8 cellular contexts compared by ENCODE assay signal in genomic region chr3:117407317-117407716, GRCh38.
DNase-seq lines count a peak whose midpoint lies in the region; ATAC-seq and TF ChIP-seq lines count a peak whose summit lies in the region.
"Had no signal": no experiment of that assay in that cellular context is flagged by ENCODE, and none has a peak within 500 bp of the region (broad histone marks: within the 10 kb centered on the region; RNA-seq: fewer than 3 reads in every experiment).

No MANE protein-coding gene starts in this region.

- no TSS peak for BruUV-seq in PC-3 (replicated peaks; lab: Mats Ljungman, UMichigan)

- H3K4me3 ChIP-seq in PC-3 (ENCODE audit: low read length) (no peak overlapping the region), mucosa of descending colon (no peak overlapping the region), upper lobe of left lung (no peak overlapping the region)

- no peak for TF ChIP-seq POLR2A in upper lobe of left lung (IDR thresholded peaks at IDR 0.05)

- H3K9me3 ChIP-seq in PC-3 (ENCODE audit: low read length) = peaks cover 30% of the 10 kb centered on the region; the same call in 1 of the 2 replicates
- no peaks in the 10 kb centered on the region for H3K9me3 ChIP-seq in mucosa of descending colon
- H3K9me3 ChIP-seq in upper lobe of left lung = no peaks in the 10 kb centered on the region

- POLR2A ChIA-PET in PC-3 (lab: Charles Lee; ENCODE audit: unreplicated experiment) = no interaction called here

- CTCF ChIA-PET in PC-3 (lab: Charles Lee) = no interaction called here

- peak; percentile 32 for DNase-seq in PC-3
- peak in 1 of 3 donors; percentile 40 for DNase-seq in mucosa of descending colon
- DNase-seq in NCI-H2029 treated with DMSO at 0.1 percent for 48 hours (lab: John Stamatoyannopoulos, UW) = no peak
- no peak for DNase-seq in Right ventricle myocardium inferior (ENCODE audit: missing footprints)
- DNase-seq in upper lobe of left lung = no peak
- DNase-seq: activated B cell treated with CpG ODN at 0.5 μM for 24 hours had no signal

- no peaks in the 10 kb centered on the region for H3F3A ChIP-seq in PC-3 (ENCODE audit: low read length, unreplicated experiment)

- no peaks in the 10 kb centered on the region for H3K27me3 ChIP-seq in PC-3 (ENCODE audit: low read length)
- H3K27me3 ChIP-seq in upper lobe of left lung = no peaks in the 10 kb centered on the region

- H3K36me3 ChIP-seq in PC-3 (ENCODE audit: low read depth, low read length) (no peaks in the 10 kb centered on the region), mucosa of descending colon (ENCODE audit: low read depth) (no peaks in the 10 kb centered on the region), upper lobe of left lung (no peaks in the 10 kb centered on the region)

- H3K9me2 ChIP-seq in PC-3 (replicated peaks; ENCODE audit: low read length) = no peaks in the 10 kb centered on the region

- intact Hi-C loops in PC-3 (cut with micrococcal nuclease) (no loop called here), mucosa of descending colon (cut with DNase I, micrococcal nuclease) (loop anchor here in 1 of 2 donors (10.0 kb wide), 1 partner anchor 117 kb away; no protein-coding TSS in a partner anchor), Right ventricle myocardium inferior (cut with DNase I) (no loop called here)

- H3K4me1 ChIP-seq in PC-3 (ENCODE audit: insufficient read depth, low read length) = no peaks in the 10 kb centered on the region
- no peaks in the 10 kb centered on the region for H3K4me1 ChIP-seq in mucosa of descending colon (ENCODE audit: low read depth)
- H3K4me1 ChIP-seq in upper lobe of left lung = no peaks in the 10 kb centered on the region

- ATAC-seq in GM18517 (IDR thresholded peaks at IDR 0.05; ENCODE audit: unreplicated experiment) (peak; percentile 81), HG02885 (IDR thresholded peaks at IDR 0.05; ENCODE audit: poor library complexity, unreplicated experiment) (peak; percentile 83), PC-3 (no peak), mucosa of descending colon (peak; percentile 57), Right ventricle myocardium inferior (no peak), upper lobe of left lung (ENCODE audit: low FRiP score in 2 of 2) (no peak)

- H3K4me2 ChIP-seq in PC-3 (ENCODE audit: low read length) = no peak overlapping the region

- TF ChIP-seq CTCF in PC-3 (conservative IDR thresholded peaks at IDR 0.05; ENCODE audit: low read depth, low read length) (peak; percentile 46; the same call in 1 of the 2 replicates), mucosa of descending colon (IDR thresholded peaks at IDR 0.05) (no peak), upper lobe of left lung (IDR thresholded peaks at IDR 0.05) (no peak)

- H4K20me1 ChIP-seq in PC-3 (ENCODE audit: low read length) = no peaks in the 10 kb centered on the region

- H3K9ac ChIP-seq in PC-3 (ENCODE audit: low read length) = no peak overlapping the region

- no peak for TF ChIP-seq EP300 in upper lobe of left lung (IDR thresholded peaks at IDR 0.05)

- no peak overlapping the region for H3K27ac ChIP-seq in PC-3 (ENCODE audit: low read length)
- no peak overlapping the region for H3K27ac ChIP-seq in upper lobe of left lung

- no peaks in the 10 kb centered on the region for H3K79me2 ChIP-seq in PC-3 (ENCODE audit: low read length)

- no peak overlapping the region for H2AFZ ChIP-seq in PC-3 (ENCODE audit: low read length)

Comparison
In these comparisons a context has a peak if more than half of its experiments do, and no peak if none do; other contexts are left out.
1. ATAC-seq: peak in GM18517 (single experiment), HG02885 (single experiment) and mucosa of descending colon (single experiment); none in PC-3 (single experiment), Right ventricle myocardium inferior (single experiment) and upper lobe of left lung (0 of 2).